In the genomic region with DNA sequence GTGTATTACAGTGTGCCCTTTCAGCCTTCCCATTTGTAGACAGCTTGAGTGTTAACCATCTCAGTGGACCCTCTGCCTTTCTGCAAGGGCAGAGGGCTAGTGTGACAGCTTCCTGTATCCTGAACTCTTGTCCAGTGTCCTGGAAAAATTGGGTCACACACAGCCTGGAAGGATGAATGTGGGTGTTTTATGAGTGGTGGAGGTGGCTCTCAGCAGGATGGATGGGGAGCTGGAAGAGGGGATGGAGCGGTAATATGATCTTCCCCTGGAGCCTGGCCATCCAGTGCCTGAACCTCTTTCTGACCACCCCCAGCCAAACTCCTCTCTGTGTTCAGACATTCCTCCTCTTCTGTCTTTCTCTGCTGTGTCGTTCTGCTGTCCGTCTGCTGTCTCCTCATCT, we compare ENCODE assay signal across 23 cellular contexts.
"Had no signal": no experiment of that assay in that cellular context is flagged by ENCODE, and none has a peak within 500 bp of the region (broad histone marks: within the 10 kb centered on the region; RNA-seq: fewer than 3 reads in every experiment).

No MANE protein-coding gene starts in this region.

- H3K36me3 ChIP-seq: esophagus muscularis mucosa, gastroesophageal sphincter, heart left ventricle, left lung, lower lobe of right lung had no signal

- H3K4me2 ChIP-seq: hepatocyte had no signal

- H2AFZ ChIP-seq: hepatocyte had no signal

- H3K4me1 Mint-ChIP-seq: immature natural killer cell, mesothelial cell of epicardium, naive B cell had no signal

- DNase-seq: dermis blood vessel endothelial cell; dorsolateral prefrontal cortex; effector CD4-positive, alpha-beta T cell; effector memory CD4-positive, alpha-beta T cell; foreskin keratinocyte; heart left ventricle; hypothalamus; immature natural killer cell; islet precursor cell; kidney; kidney glomerular epithelial cell; left colon; left lung; left ventricle myocardium superior; lower lobe of right lung; mesenchymal stem cell; mucosa of descending colon; naive B cell had no signal

- H3K79me2 ChIP-seq: hepatocyte had no signal

- H3K27me3 ChIP-seq: esophagus muscularis mucosa, foreskin keratinocyte, gastroesophageal sphincter, heart left ventricle, left lung had no signal

- ATAC-seq: foreskin keratinocyte, gastroesophageal sphincter, heart left ventricle, left colon, left lung, left ventricle myocardium superior, lower lobe of right lung, mucosa of descending colon had no signal

- H3K9me3 ChIP-seq: esophagus muscularis mucosa, gastroesophageal sphincter, heart left ventricle, left lung, lower lobe of right lung, mucosa of descending colon had no signal

- H3K27ac Mint-ChIP-seq: immature natural killer cell, mesothelial cell of epicardium had no signal

- H3K4me1 ChIP-seq: gastroesophageal sphincter, heart left ventricle, left lung, lower lobe of right lung had no signal

- H3K36me3 Mint-ChIP-seq: immature natural killer cell, mesothelial cell of epicardium, naive B cell had no signal

- H3K27ac ChIP-seq: coronary artery, dorsolateral prefrontal cortex, esophagus muscularis mucosa, foreskin keratinocyte, gastroesophageal sphincter, heart left ventricle, hepatocyte, left lung, lower lobe of right lung had no signal

- H3K4me3 Mint-ChIP-seq: immature natural killer cell, mesothelial cell of epicardium, naive B cell had no signal

- H3K4me3 ChIP-seq: coronary artery, dorsolateral prefrontal cortex, esophagus muscularis mucosa, gastroesophageal sphincter, heart left ventricle, hepatocyte, left lung, lower lobe of right lung, mucosa of descending colon had no signal

- H3K9me3 Mint-ChIP-seq: mesothelial cell of epicardium had no signal
